8 cellular contexts compared by ENCODE assay signal in genomic region chr3:125915792-125916375, GRCh38. TPM values are rescaled to one million over a fixed set of nuclear protein-coding genes. Genes with fewer than 3 reads are reported as not detected.
DNase-seq lines count a peak whose midpoint lies in the region; ATAC-seq and TF ChIP-seq lines count a peak whose summit lies in the region.
"Not testable (repeated sequence)": the region's sequence is repeated elsewhere in the genome, so short reads cannot be mapped to it uniquely, and the experiment has no call there.

No MANE protein-coding gene starts in this region.

- H3K4me3 ChIP-seq in A673 (ENCODE audit: low read depth, low read length, poor library complexity, severe bottlenecking) (peak overlapping the region; percentile 65), breast epithelium (peak overlapping the region; percentile 52 to 75 (median 75)), iPS-18c (ENCODE audit: insufficient read depth, low read depth, low read length) (peak overlapping the region; percentile 56; the same call in 1 of the 2 replicates), skeletal muscle tissue (ENCODE audit: low read length in 3 of 3) (peak overlapping the region; percentile 67 to 71 (median 69))

- H3K9me3 ChIP-seq in A673 (ENCODE audit: low read depth, low read length, poor library complexity, severe bottlenecking); breast epithelium; iPS-18c (ENCODE audit: control insufficient read depth, insufficient read depth, low read length); skeletal muscle tissue (ENCODE audit: control insufficient read depth in 3 of 3, low read length in 3 of 3): not testable (repeated sequence)

- not testable (repeated sequence) for TF ChIP-seq CTCF in A673 (conservative IDR thresholded peaks at IDR 0.05; ENCODE audit: low read depth, low read length); VCaP (conservative IDR thresholded peaks at IDR 0.05); breast epithelium (IDR thresholded peaks at IDR 0.05)

- ATAC-seq in GM18868 (IDR thresholded peaks at IDR 0.05; ENCODE audit: unreplicated experiment) (peak; percentile 85), HG03135 (IDR thresholded peaks at IDR 0.05; ENCODE audit: unreplicated experiment) (peak; percentile 83)

- CTCF ChIA-PET in A673 (lab: Charles Lee): interaction anchor here (0.6 to 0.7 kb wide), 2 partner anchors 149 to 714 kb away, joined by 3 read pairs; no protein-coding TSS in a partner anchor

- H3K36me3 ChIP-seq in A673 (ENCODE audit: insufficient read depth, low read length, poor library complexity, severe bottlenecking); breast epithelium; skeletal muscle tissue (ENCODE audit: control insufficient read depth in 3 of 3, insufficient read depth in 3 of 3, low read length in 3 of 3): not testable (repeated sequence)

- BruUV-seq in A673 (replicated peaks; lab: Mats Ljungman, UMichigan): not testable (repeated sequence)

- intact Hi-C loops in A673 (cut with micrococcal nuclease; ENCODE audit: unreplicated experiment): loop anchor here (10.0 kb wide), 1 partner anchor 559 kb away; the partner anchor contains the start of gene ZXDC
- intact Hi-C loops in breast epithelium (cut with DNase I; ENCODE audit: low total_unique reads): not testable (repeated sequence)

- peak overlapping the region in 2 of 3 donors; percentile 69 to 76 for H3K9ac ChIP-seq in skeletal muscle tissue (ENCODE audit: low read depth in 1 of 3, low read length in 3 of 3)

- POLR2A ChIA-PET in A673 (lab: Charles Lee; ENCODE audit: low non-redundant PET): interaction anchor here (0.5 kb wide), 1 partner anchor 321 kb away, joined by 9 read pairs; the partner anchor contains the start of gene OSBPL11

- TF ChIP-seq POLR2A in breast epithelium (IDR thresholded peaks at IDR 0.05): not testable (repeated sequence)

- H3K4me1 ChIP-seq in A673 (ENCODE audit: insufficient read depth, low read length, poor library complexity, severe bottlenecking); breast epithelium: not testable (repeated sequence)
- H3K4me1 ChIP-seq in skeletal muscle tissue (ENCODE audit: control insufficient read depth in 3 of 3, insufficient read depth in 3 of 3, low read length in 3 of 3): peaks cover 2 to 11% (median 5%) of the 10 kb centered on the region in 3 donors

- H3K27ac ChIP-seq in A673 (ENCODE audit: low read depth, low read length, poor library complexity, severe bottlenecking) (peak overlapping the region; percentile 50), VCaP (peak overlapping the region; percentile 60), breast epithelium (peak overlapping the region; percentile 92 to 93), skeletal muscle tissue (ENCODE audit: low read depth, low read length) (peak overlapping the region; percentile 76)

- not testable (repeated sequence) for H3K27me3 ChIP-seq in A673 (replicated peaks; ENCODE audit: insufficient read depth, low read depth, low read length, poor library complexity); breast epithelium; skeletal muscle tissue (ENCODE audit: control insufficient read depth in 3 of 3, insufficient read depth in 3 of 3, low read length in 3 of 3)

- DNase-seq in A673 (ENCODE audit: low spot score) (peak; percentile 98), NCI-H2196 (lab: John Stamatoyannopoulos, UW; ENCODE audit: unreplicated experiment) (peak; percentile 99), breast epithelium (ENCODE audit: low spot score in 2 of 2) (peak; percentile 99 to 100)

RNA-seq across cellular contexts. Expression of gene ROPN1B, which starts 53.1 kb away (rescaled TPM):
- total RNA-seq in A673 (2021): not detected in 2 replicates
- 10 to 100 TPM in 1 of 3 donors, 1 to 10 TPM in 1, not detected in 1; 3.3 to 17.7 TPM for total RNA-seq in breast epithelium
- total RNA-seq in skeletal muscle tissue: not detected

Comparison
In these comparisons a context has a peak if more than half of its experiments do, and no peak if none do; other contexts are left out.
1. Peak in every context shown above with its lines: DNase-seq, ATAC-seq, H3K4me3 ChIP-seq and H3K27ac ChIP-seq.